Comparison of ENCODE assay signal across 1 cellular context in the genomic region with DNA sequence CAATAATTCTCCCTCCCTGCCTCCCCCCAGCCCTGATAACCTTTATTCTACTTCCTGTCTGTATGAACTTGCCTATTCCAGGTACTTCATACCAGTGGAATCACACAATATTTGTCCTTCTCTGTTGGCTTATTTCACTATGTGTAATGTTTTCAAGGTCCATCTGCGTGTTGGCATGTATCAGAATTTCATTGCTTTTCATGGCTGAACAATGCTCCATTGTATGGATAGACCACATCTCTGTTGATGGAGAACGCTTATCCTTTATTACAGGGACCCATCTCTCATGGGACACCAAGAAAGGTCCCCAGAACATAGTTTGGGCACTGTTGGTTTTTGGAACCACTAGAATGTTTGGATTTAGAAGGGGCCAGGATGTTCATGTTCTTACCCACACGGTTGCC.
TF ChIP-seq lines count a peak whose summit lies in the region.

No MANE protein-coding gene starts in this region.

TF ChIP-seq in WTC11, 78 proteins besides CTCF, POLR2A, EP300 and RAD21 (continued from another document):
- TF ChIP-seq ZNF532 (CRISPR knock-in tag; IDR thresholded peaks at IDR 0.05; ENCODE audit: borderline replicate concordance) (no peak), CREB1 (CRISPR knock-in tag; IDR thresholded peaks at IDR 0.05) (no peak), FOXJ3 (CRISPR knock-in tag; IDR thresholded peaks at IDR 0.05; ENCODE audit: borderline replicate concordance) (no peak), TCF7 (CRISPR knock-in tag; IDR thresholded peaks at IDR 0.05; ENCODE audit: low read depth) (no peak)
